Comparison of ENCODE assay signal across 11 cellular contexts in the genomic region with DNA sequence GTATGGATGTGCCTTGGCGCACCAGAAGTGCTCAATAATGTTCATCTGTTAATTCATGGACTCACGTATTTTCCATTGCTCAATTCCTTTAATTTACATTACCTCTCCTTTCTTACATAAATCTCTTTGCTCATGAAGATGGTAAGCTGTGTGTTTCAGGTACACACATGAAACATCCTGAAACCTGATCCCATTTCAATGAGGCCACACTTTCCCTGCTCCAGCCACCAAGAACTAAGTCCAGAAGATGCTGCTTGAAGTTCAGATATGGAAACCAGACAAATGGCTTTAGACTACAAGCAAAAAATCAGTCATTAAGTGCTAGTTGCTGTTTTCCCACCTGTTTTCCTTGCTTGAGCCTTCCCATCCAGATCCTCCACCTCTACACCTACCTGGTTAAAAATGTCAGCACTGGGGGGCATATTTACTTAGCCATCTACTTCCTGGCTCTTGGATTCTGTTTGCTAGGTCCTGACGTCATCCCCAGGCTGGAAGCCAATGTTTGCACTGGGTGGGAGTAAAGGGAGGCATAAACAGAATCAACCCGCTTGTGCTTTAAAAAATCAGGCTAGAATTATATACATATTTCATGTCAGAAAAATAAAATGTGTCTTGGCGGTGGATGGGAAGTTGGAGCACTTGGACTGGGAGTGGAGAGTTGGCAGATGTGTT.
DNase-seq lines count a peak whose midpoint lies in the region; ATAC-seq and FAIRE-seq lines count a peak whose summit lies in the region.
"Had no signal": no experiment of that assay in that cellular context is flagged by ENCODE, and none has a peak within 500 bp of the region (broad histone marks: within the 10 kb centered on the region; RNA-seq: fewer than 3 reads in every experiment).

No MANE protein-coding gene starts in this region.

- FAIRE-seq in islet of Langerhans (lab: Jason Lieb, UNC): peak; percentile 98

- no peak for ATAC-seq in stimulated activated naive CD8-positive, alpha-beta T cell treated with anti-CD3 and anti-CD28 coated beads, Interleukin-15, Interleukin-2, amounts not matched to agents 100 U/mL and 50 U/mL, for 24 hours

- peak; percentile 39 for DNase-seq in NCI-H2171 treated with DMSO at 0.1 percent for 48 hours (lab: John Stamatoyannopoulos, UW)
- DNase-seq in NCI-H2171 (lab: John Stamatoyannopoulos, UW): no peak
- peak; percentile 89 for DNase-seq in NCI-H748 (lab: John Stamatoyannopoulos, UW; ENCODE audit: unreplicated experiment)
- peak; percentile 57 for DNase-seq in ureter (ENCODE audit: low spot score)
- DNase-seq in stimulated activated naive CD8-positive, alpha-beta T cell treated with anti-CD3 and anti-CD28 coated beads, Interleukin-15, Interleukin-2, amounts not matched to agents 100 U/mL and 50 U/mL, for 24 hours: no peak
- DNase-seq in COLO829 (ENCODE audit: low spot score): no peak
- no peak for DNase-seq in activated CD4-positive, alpha-beta T cell treated with anti-CD3 and anti-CD28 coated beads, Interleukin-2, amount 50 U/mL, for 1 hour
- DNase-seq: activated naive CD8-positive, alpha-beta T cell treated with anti-CD3 and anti-CD28 coated beads for 36 hours; EL; midbrain had no signal

Comparison
In these comparisons a context has a peak if more than half of its experiments do, and no peak if none do; other contexts are left out.
1. DNase-seq: peak in NCI-H2171 treated with DMSO at 0.1 percent for 48 hours (single experiment), NCI-H748 (single experiment) and ureter (single experiment); none in NCI-H2171 (single experiment), stimulated activated naive CD8-positive, alpha-beta T cell treated with anti-CD3 and anti-CD28 coated beads, Interleukin-15, Interleukin-2, amounts not matched to agents 100 U/mL and 50 U/mL, for 24 hours (single experiment), COLO829 (single experiment) and activated CD4-positive, alpha-beta T cell treated with anti-CD3 and anti-CD28 coated beads, Interleukin-2, amount 50 U/mL, for 1 hour (single experiment).